ENCODE assay signal across 8 cellular contexts in genomic region chr19:9796113-9796773, GRCh38. TPM values are rescaled to one million over a fixed set of nuclear protein-coding genes. Genes with fewer than 3 reads are reported as not detected.
DNase-seq lines count a peak whose midpoint lies in the region; ATAC-seq and TF ChIP-seq lines count a peak whose summit lies in the region.

No MANE protein-coding gene starts in this region.

- H3K4me3 Mint-ChIP-seq in brain: peak overlapping the region; percentile 4 to 84 (median 54)

- H3K27ac ChIP-seq in smooth muscle cell (ENCODE audit: low read depth): peak overlapping the region; percentile 42

- H3K27ac Mint-ChIP-seq in brain: peak overlapping the region in 4 of 5 experiments; percentile 8 to 94 (median 52)

- peaks cover 0 to 3% (median 0%) of the 10 kb centered on the region in 5 experiments for H3K9me3 Mint-ChIP-seq in brain

- H3K27me3 ChIP-seq in smooth muscle cell (ENCODE audit: low read depth): no peaks in the 10 kb centered on the region

- H4K20me1 ChIP-seq in smooth muscle cell (ENCODE audit: low read depth): no peaks in the 10 kb centered on the region

- no peak overlapping the region for H3K9ac ChIP-seq in smooth muscle cell (ENCODE audit: low read depth)

- no peaks in the 10 kb centered on the region for H3K79me2 ChIP-seq in smooth muscle cell (ENCODE audit: low read depth)

- H3K4me3 ChIP-seq in smooth muscle cell: no peak overlapping the region

- peaks cover 21% of the 10 kb centered on the region for H3K4me1 Mint-ChIP-seq in brain

- TF ChIP-seq CTCF in brain (conservative IDR thresholded peaks at IDR 0.05) (peak; percentile 85), smooth muscle cell (IDR thresholded peaks at IDR 0.05; ENCODE audit: borderline replicate concordance, insufficient read depth, poor library complexity, severe bottlenecking) (peak; percentile 79)

- peak; percentile 83 for DNase-seq in DMS153 (lab: John Stamatoyannopoulos, UW)
- DNase-seq in NCI-H2196 (lab: John Stamatoyannopoulos, UW; ENCODE audit: unreplicated experiment): peak; percentile 86
- peak; percentile 80 for DNase-seq in UCSD-AML1 (lab: John Stamatoyannopoulos, UW; ENCODE audit: unreplicated experiment)
- peak; percentile 82 for DNase-seq in iPS DF 19.7 (ENCODE audit: low read depth, low spot score)
- peak; percentile 10 for DNase-seq in smooth muscle cell (lab: John Stamatoyannopoulos, UW; ENCODE audit: unreplicated experiment)
- no peak for DNase-seq in GOT3 (lab: John Stamatoyannopoulos, UW)

- no peak overlapping the region for H2AFZ ChIP-seq in smooth muscle cell (ENCODE audit: low read depth)

- ATAC-seq in HG02798 (IDR thresholded peaks at IDR 0.05; ENCODE audit: poor library complexity, unreplicated experiment): peak; percentile 43

- H3K36me3 ChIP-seq in smooth muscle cell (ENCODE audit: low read depth): no peaks in the 10 kb centered on the region

- H3K9me3 ChIP-seq in smooth muscle cell (replicated peaks; ENCODE audit: low read depth): no peaks in the 10 kb centered on the region

- no peak overlapping the region for H3K4me2 ChIP-seq in smooth muscle cell

- no peaks in the 10 kb centered on the region for H3K27me3 Mint-ChIP-seq in brain

- no peaks in the 10 kb centered on the region for H3K36me3 Mint-ChIP-seq in brain

- WGBS in smooth muscle cell (ENCODE audit: low lambda C conversion rate): 50% methylated on average over 6 of the region's 6 CpGs

- peaks cover under 1% of the 10 kb centered on the region for H3F3A ChIP-seq in smooth muscle cell (ENCODE audit: low read depth)

- peaks cover 2% of the 10 kb centered on the region for H3K4me1 ChIP-seq in smooth muscle cell (ENCODE audit: low read depth)

RNA-seq across cellular contexts. Expression of gene FBXL12, which starts 22.6 kb away (rescaled TPM):
- polyA plus RNA-seq in brain (ENCODE audit: insufficient read depth, low read depth, low replicate concordance) (15.3 TPM), smooth muscle cell (62.5 and 73.5 TPM in 2 replicates)
- 38.2 and 41.3 TPM in 2 replicates for total RNA-seq in smooth muscle cell

RNA-seq across cellular contexts. Expression of gene ZNF846, which starts 27.7 kb away (rescaled TPM):
- polyA plus RNA-seq in brain (ENCODE audit: insufficient read depth, low read depth, low replicate concordance): 5.3 TPM
- 12.3 and 48.6 TPM in 2 replicates for total RNA-seq in smooth muscle cell
- polyA plus RNA-seq in smooth muscle cell: 17.6 and 19.7 TPM in 2 replicates

RNA-seq across cellular contexts. Expression of gene UBL5, which starts 31.5 kb away (rescaled TPM):
- polyA plus RNA-seq in brain (ENCODE audit: insufficient read depth, low read depth, low replicate concordance) (841 TPM), smooth muscle cell (574 and 631 TPM in 2 replicates)
- total RNA-seq in smooth muscle cell: 516 and 848 TPM in 2 replicates

RNA-seq across cellular contexts. Expression of gene PIN1, which starts 38.9 kb away (rescaled TPM):
- polyA plus RNA-seq in brain (ENCODE audit: insufficient read depth, low read depth, low replicate concordance) (273 TPM), smooth muscle cell (127 and 149 TPM in 2 replicates)
- 68.0 and 73.0 TPM in 2 replicates for total RNA-seq in smooth muscle cell
